Comparison of ENCODE assay signal across 8 cellular contexts in the genomic region with DNA sequence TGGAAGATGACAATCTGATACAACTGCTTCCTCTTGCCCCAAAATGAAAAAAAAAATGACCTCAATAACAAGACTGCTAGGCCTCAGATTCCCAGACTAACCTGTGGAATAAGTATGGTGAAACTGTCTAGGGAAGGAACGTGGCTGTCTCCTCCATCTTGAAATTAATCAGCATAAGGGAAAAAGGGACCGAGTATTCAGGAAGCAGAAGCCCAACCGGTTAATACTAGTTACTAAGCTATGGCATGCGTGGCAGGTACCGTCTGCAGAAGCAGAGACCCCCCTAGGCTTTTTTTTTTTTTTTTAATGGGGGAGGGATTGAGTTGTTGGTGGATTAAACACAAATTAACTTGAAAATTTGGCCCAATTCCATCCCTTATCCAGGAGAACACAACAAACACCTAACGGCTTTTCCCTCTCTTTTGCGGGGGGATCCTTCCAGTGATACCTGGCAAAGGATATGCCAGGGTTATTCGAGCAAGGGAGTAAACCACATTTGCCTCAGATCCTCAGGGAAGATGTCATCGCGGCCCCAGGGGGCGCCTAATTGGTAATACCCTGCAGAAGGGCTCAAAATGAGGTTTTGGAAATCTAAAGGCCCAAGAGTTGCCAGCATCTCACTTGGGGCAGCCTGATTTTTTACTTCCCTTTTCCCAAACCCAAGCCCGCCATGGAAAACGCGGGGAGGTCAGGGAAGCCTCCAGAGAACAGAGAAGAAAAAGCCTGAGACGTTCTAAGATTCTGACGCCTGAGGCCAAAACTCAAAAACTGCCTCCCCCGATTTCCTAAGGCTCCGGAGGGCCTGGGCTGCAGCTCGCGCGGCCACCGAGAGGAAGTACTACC. TPM values are rescaled to one million over a fixed set of nuclear protein-coding genes. Genes with fewer than 3 reads are reported as not detected.
DNase-seq lines count a peak whose midpoint lies in the region; ATAC-seq and TF ChIP-seq lines count a peak whose summit lies in the region.

No MANE protein-coding gene starts in this region.

- H3K4me1 ChIP-seq in HUES6 (ENCODE audit: control insufficient read depth, insufficient read depth, low read length) (no peaks in the 10 kb centered on the region), right lobe of liver (no peaks in the 10 kb centered on the region)

- H3K36me3 Mint-ChIP-seq in chondrocyte (ENCODE audit: low read depth): peaks cover 2% of the 10 kb centered on the region

- H3K9me3 ChIP-seq in HUES6 (ENCODE audit: control insufficient read depth, insufficient read depth, low read depth, low read length) (peaks cover 4% of the 10 kb centered on the region; the same call in 1 of the 2 replicates), right lobe of liver (no peaks in the 10 kb centered on the region)

- WGBS in right lobe of liver (ENCODE audit: insufficient coverage, low coverage, low lambda C conversion rate, missing lambda C conversion rate): 24% methylated on average over 14 of the region's 22 CpGs

- peak overlapping the region; percentile 79 for H3K4me3 ChIP-seq in HUES6 (ENCODE audit: low read depth, low read length)
- H3K4me3 ChIP-seq in right lobe of liver: peak overlapping the region; percentile 48 to 77 (median 64)

- no peaks in the 10 kb centered on the region for H3K27me3 Mint-ChIP-seq in chondrocyte (ENCODE audit: low read depth)

- H3K27me3 ChIP-seq in HUES6 (ENCODE audit: control insufficient read depth, insufficient read depth, low read length) (no peaks in the 10 kb centered on the region), right lobe of liver (no peaks in the 10 kb centered on the region)

- H3K36me3 ChIP-seq in HUES6 (ENCODE audit: control insufficient read depth, insufficient read depth, low read length) (peaks cover 27% of the 10 kb centered on the region), right lobe of liver (no peaks in the 10 kb centered on the region)

- DNase-seq in ELF-1 (ENCODE audit: low read depth, low spot score) (peak; percentile 71), RPMI7951 (ENCODE audit: low read depth) (peak; percentile 23), chondrocyte (ENCODE audit: low spot score) (no peak), right lobe of liver (no peak), SHP77 treated with DMSO at 0.1 percent for 48 hours (lab: John Stamatoyannopoulos, UW) (no peak)

- H3K27ac Mint-ChIP-seq in chondrocyte (ENCODE audit: unreplicated experiment): peak overlapping the region; percentile 99

- intact Hi-C loops in right lobe of liver (cut with DNase I): no loop called here

- TF ChIP-seq POLR2A in right lobe of liver (IDR thresholded peaks at IDR 0.05): no peak

- peak; percentile 26 for TF ChIP-seq CTCF in chondrocyte (IDR thresholded peaks at IDR 0.05)
- no peak for TF ChIP-seq CTCF in right lobe of liver (IDR thresholded peaks at IDR 0.05)

- H3K9ac ChIP-seq in HUES6 (ENCODE audit: low read length): peak overlapping the region; percentile 94

- no peaks in the 10 kb centered on the region for H3K9me3 Mint-ChIP-seq in chondrocyte (ENCODE audit: low read depth)

- ATAC-seq in right lobe of liver: peak in 3 of 4 donors; percentile 2 to 9 (median 3)
- ATAC-seq in GM21423 (IDR thresholded peaks at IDR 0.05; ENCODE audit: unreplicated experiment): no peak

- H3K4me1 Mint-ChIP-seq in chondrocyte (ENCODE audit: low read depth): peaks cover 16% of the 10 kb centered on the region

- H3K27ac ChIP-seq in HUES6 (ENCODE audit: low read depth, low read length): peak overlapping the region; percentile 98
- peak overlapping the region; percentile 66 to 95 (median 88) for H3K27ac ChIP-seq in right lobe of liver
- peak overlapping the region; percentile 78 for H3K27ac ChIP-seq in temporal lobe (ENCODE audit: low read depth, low read length)

- peak overlapping the region; percentile 92 for H3K4me3 Mint-ChIP-seq in chondrocyte (ENCODE audit: unreplicated experiment)

RNA-seq across cellular contexts. Expression of gene RLIM, which starts 0.9 kb away (rescaled TPM):
- total RNA-seq in RPMI7951 (2014; rRNA removed; shearing (Covaris generic)): 52.2 and 57.2 TPM in 2 replicates
- 42.9 to 51.5 TPM (median 44.6 TPM) in 3 replicates for total RNA-seq in chondrocyte
- 10 to 100 TPM in 5 of 6 experiments, 1 to 10 TPM in 1; 8.6 to 14.5 (median 11.6) TPM for total RNA-seq in right lobe of liver
- 81.9 TPM for total RNA-seq in temporal lobe

Comparison
In these comparisons a context has a peak if more than half of its experiments do, and no peak if none do; other contexts are left out.
1. DNase-seq: peak in ELF-1 (single experiment) and RPMI7951 (single experiment); none in chondrocyte (single experiment), right lobe of liver (0 of 3) and SHP77 treated with DMSO at 0.1 percent for 48 hours (single experiment).
2. Peak in every context shown above with its lines, with median percentiles within 50 percentile points of each other: H3K27ac ChIP-seq.